In the genomic region with DNA sequence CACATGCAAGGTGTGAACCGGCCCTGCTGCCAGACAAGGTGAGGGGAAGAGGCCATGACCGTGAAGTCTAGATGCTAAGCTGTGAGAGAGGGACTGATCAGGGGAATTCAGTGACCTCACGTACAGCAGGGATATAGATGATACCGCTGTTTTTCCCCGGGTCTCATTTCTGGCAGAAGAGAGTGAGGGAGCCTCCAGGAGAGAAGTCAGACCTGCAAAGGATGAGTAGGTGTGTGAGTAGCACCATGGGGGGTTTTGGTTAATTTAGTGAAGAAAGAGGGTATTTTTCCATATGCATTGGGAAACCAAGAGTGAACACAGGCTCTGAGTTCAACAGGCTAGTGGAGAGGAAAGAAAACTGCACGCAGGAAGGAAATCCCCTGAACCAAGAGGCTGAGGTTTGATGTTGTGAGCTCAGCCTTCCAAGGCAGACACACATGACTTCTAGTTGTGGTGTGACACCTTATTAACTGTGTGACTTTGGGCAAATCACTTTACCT, we compare ENCODE assay signal across 12 cellular contexts.
DNase-seq lines count a peak whose midpoint lies in the region; ATAC-seq and TF ChIP-seq lines count a peak whose summit lies in the region.
"Had no signal": no experiment of that assay in that cellular context is flagged by ENCODE, and none has a peak within 500 bp of the region (broad histone marks: within the 10 kb centered on the region; RNA-seq: fewer than 3 reads in every experiment).

No MANE protein-coding gene starts in this region.

- BruUV-seq in MCF 10A (replicated peaks; lab: Mats Ljungman, UMichigan) = no TSS peak

- peaks cover 0 to 18% (median 0%) of the 10 kb centered on the region in 9 donors for H3K4me1 ChIP-seq in heart right ventricle

- H3K4me3 Mint-ChIP-seq in effector memory CD8-positive, alpha-beta T cell = peak overlapping the region in 1 of 2 donors; percentile 44
- no peak overlapping the region for H3K4me3 Mint-ChIP-seq in MCF 10A (ENCODE audit: unreplicated experiment)

- no peaks in the 10 kb centered on the region for H3K36me3 Mint-ChIP-seq in effector memory CD8-positive, alpha-beta T cell (ENCODE audit: insufficient read depth)
- no peaks in the 10 kb centered on the region for H3K36me3 Mint-ChIP-seq in MCF 10A (ENCODE audit: insufficient read depth, unreplicated experiment)

- no peaks in the 10 kb centered on the region for H3K27me3 Mint-ChIP-seq in effector memory CD8-positive, alpha-beta T cell
- H3K27me3 Mint-ChIP-seq in MCF 10A (ENCODE audit: insufficient read depth, unreplicated experiment) = no peaks in the 10 kb centered on the region

- intact Hi-C loops in heart right ventricle (cut with DNase I) = no loop called here
- intact Hi-C loops in MCF 10A (cut with micrococcal nuclease) = no loop called here

- peak; percentile 61 for ATAC-seq in GM18868 (IDR thresholded peaks at IDR 0.05; ENCODE audit: unreplicated experiment)
- ATAC-seq in GM21515 (IDR thresholded peaks at IDR 0.05; ENCODE audit: unreplicated experiment) = peak; percentile 44
- ATAC-seq in HG03139 (IDR thresholded peaks at IDR 0.05; ENCODE audit: unreplicated experiment) = peak; percentile 39
- peak; percentile 89 for ATAC-seq in effector memory CD8-positive, alpha-beta T cell (replicated peaks)
- ATAC-seq in heart right ventricle = no peak

- DNase-seq in effector memory CD8-positive, alpha-beta T cell = peak in 1 of 3 experiments; percentile 14
- DNase-seq in heart right ventricle (no peak), mesenteric fat pad (ENCODE audit: low spot score) (no peak), MCF 10A (ENCODE audit: unreplicated experiment) (no peak)
- no peak for DNase-seq in NK-92 treated with Interleukin-12 subunit alpha and Interleukin-12 subunit beta, amount 100 ng/mL, for 24 hours (lab: John Stamatoyannopoulos, UW)
- DNase-seq: central memory CD4-positive, alpha-beta T cell; DMS 273 treated with DMSO at 0.1 percent for 48 hours; NCI-H1105 treated with DMSO at 0.1 percent for 48 hours; spleen had no signal

- H3K27me3 ChIP-seq in heart right ventricle = no peaks in the 10 kb centered on the region
- H3K27me3 ChIP-seq: spleen had no signal

- no peaks in the 10 kb centered on the region for H3K9me3 ChIP-seq in heart right ventricle

- peak overlapping the region in 1 of 2 donors; percentile 64 for H3K27ac Mint-ChIP-seq in effector memory CD8-positive, alpha-beta T cell
- H3K27ac Mint-ChIP-seq in MCF 10A (ENCODE audit: low read depth, unreplicated experiment) = no peak overlapping the region

- WGBS in heart right ventricle, 2 donors = 90 to 92% methylated on average over 6 of the region's 6 CpGs

- no peak overlapping the region for H3K4me3 ChIP-seq in heart right ventricle
- H3K4me3 ChIP-seq: spleen had no signal

- no peaks in the 10 kb centered on the region for H3K36me3 ChIP-seq in heart right ventricle
- H3K36me3 ChIP-seq: spleen had no signal

- H3K9me3 Mint-ChIP-seq in effector memory CD8-positive, alpha-beta T cell = no peaks in the 10 kb centered on the region
- no peaks in the 10 kb centered on the region for H3K9me3 Mint-ChIP-seq in MCF 10A (ENCODE audit: unreplicated experiment)

- H3K4me1 Mint-ChIP-seq in effector memory CD8-positive, alpha-beta T cell (ENCODE audit: low read depth in 2 of 2) = peaks cover 0 to 8% of the 10 kb centered on the region in 2 donors
- H3K4me1 Mint-ChIP-seq in MCF 10A (ENCODE audit: insufficient read depth, unreplicated experiment) = no peaks in the 10 kb centered on the region

- CTCF ChIA-PET in MCF 10A (lab: Yijun Ruan, JAX) = interaction anchor here (0.6 kb wide), 1 partner anchor 234 kb away, joined by 4 read pairs; no protein-coding TSS in a partner anchor

- no peak overlapping the region for H3K27ac ChIP-seq in heart right ventricle
- H3K27ac ChIP-seq: spleen had no signal

- TF ChIP-seq CTCF in heart right ventricle (IDR thresholded peaks at IDR 0.05) (no peak), MCF 10A (IDR thresholded peaks at IDR 0.05; ENCODE audit: unreplicated experiment) (no peak)

- POLR2A ChIA-PET in MCF 10A (lab: Yijun Ruan, JAX) = no interaction called here

Comparison
In these comparisons a context has a peak if more than half of its experiments do, and no peak if none do; other contexts are left out.
1. ATAC-seq: peak in GM18868 (single experiment), GM21515 (single experiment), HG03139 (single experiment) and effector memory CD8-positive, alpha-beta T cell (single experiment); none in heart right ventricle (0 of 8).